2 cellular contexts compared by ENCODE assay signal in the genomic region with DNA sequence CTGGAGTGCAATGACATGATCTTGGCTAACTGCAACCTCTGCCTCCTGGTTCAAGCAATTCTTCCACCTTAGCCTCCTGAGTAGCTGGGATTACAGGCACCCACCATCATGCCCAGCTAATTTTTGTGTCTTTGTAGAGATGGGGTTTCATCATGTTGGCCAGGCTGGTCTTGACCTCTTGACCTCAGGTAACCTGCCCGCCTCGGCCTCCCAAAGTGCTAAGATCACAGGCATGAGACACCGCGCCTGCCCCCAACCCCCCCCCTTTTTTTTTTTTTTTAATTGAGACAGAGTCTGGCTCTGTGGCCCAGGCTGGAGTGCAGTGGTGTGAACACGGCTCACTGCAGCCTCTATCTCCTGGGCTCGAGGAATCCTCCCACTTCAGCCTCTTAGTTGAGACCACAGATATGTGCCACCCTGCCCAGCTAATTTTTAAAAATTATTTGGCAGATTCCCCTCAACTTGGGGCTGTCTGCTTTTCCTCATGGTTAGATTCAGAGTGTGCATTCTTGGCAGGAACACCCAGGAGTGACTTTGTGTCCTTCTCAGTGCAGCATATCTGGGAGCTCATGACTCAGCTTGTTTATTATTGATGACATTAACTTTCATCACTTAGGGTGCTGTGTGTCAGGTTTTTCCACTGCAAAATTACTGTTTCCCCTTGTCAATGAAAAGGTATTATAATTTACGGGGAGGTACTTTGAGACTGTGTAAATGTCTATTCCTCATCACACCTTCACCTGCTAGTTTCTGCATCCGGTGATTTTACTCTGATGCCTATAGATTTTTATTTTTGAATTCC.
A peak's percentile ranks its signal among the peaks of the same experiment; 100 is the strongest.
TF ChIP-seq lines count a peak whose summit lies in the region.

No MANE protein-coding gene starts in this region.

TF ChIP-seq in K562, 482 proteins besides CTCF, POLR2A, EP300 and RAD21 (continued from another document and continues in another):
- no peak for TF ChIP-seq AFF1 (IDR thresholded peaks at IDR 0.05; ENCODE audit: low read depth in 1 of 2, partially characterized antibody in 2 of 2)
- TF ChIP-seq JUND (IDR thresholded peaks at IDR 0.05; ENCODE audit: borderline replicate concordance, low read depth, low read length): peak; percentile 87
- peak; percentile 78; the same call in 1 of the 3 replicates for TF ChIP-seq JUND (tag; IDR thresholded peaks at IDR 0.05; ENCODE audit: borderline replicate concordance, low read depth, low read length)
- TF ChIP-seq, protein P1, sequence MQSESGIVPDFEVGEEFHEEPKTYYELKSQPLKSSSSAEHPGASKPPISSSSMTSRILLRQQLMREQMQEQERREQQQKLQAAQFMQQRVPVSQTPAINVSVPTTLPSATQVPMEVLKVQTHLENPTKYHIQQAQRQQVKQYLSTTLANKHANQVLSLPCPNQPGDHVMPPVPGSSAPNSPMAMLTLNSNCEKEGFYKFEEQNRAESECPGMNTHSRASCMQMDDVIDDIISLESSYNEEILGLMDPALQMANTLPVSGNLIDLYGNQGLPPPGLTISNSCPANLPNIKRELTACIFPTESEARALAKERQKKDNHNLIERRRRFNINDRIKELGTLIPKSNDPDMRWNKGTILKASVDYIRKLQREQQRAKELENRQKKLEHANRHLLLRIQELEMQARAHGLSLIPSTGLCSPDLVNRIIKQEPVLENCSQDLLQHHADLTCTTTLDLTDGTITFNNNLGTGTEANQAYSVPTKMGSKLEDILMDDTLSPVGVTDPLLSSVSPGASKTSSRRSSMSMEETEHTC (IDR thresholded peaks at IDR 0.05): no peak
- TF ChIP-seq CTCFL (IDR thresholded peaks at IDR 0.05; ENCODE audit: borderline replicate concordance, insufficient read depth, low read depth, low read length, poor library complexity, severe bottlenecking): no peak
- TF ChIP-seq HNRNPK (IDR thresholded peaks at IDR 0.05; ENCODE audit: low read depth, low read length, poor library complexity, severe bottlenecking): no peak
- TF ChIP-seq, protein P2, sequence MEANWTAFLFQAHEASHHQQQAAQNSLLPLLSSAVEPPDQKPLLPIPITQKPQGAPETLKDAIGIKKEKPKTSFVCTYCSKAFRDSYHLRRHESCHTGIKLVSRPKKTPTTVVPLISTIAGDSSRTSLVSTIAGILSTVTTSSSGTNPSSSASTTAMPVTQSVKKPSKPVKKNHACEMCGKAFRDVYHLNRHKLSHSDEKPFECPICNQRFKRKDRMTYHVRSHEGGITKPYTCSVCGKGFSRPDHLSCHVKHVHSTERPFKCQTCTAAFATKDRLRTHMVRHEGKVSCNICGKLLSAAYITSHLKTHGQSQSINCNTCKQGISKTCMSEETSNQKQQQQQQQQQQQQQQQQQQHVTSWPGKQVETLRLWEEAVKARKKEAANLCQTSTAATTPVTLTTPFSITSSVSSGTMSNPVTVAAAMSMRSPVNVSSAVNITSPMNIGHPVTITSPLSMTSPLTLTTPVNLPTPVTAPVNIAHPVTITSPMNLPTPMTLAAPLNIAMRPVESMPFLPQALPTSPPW (CRISPR knock-in tag; IDR thresholded peaks at IDR 0.05): 0 out of 2 replicates have a peak, but pooled peaks have one; percentile 27
- TF ChIP-seq MEIS2 (IDR thresholded peaks at IDR 0.05; ENCODE audit: partially characterized antibody): peak; percentile 98
- TF ChIP-seq TEAD4 (IDR thresholded peaks at IDR 0.05; ENCODE audit: low read length): 0 out of 2 replicates have a peak, but pooled peaks have one; percentile 15
- TF ChIP-seq TEAD4 (CRISPR knock-in tag; IDR thresholded peaks at IDR 0.05; ENCODE audit: borderline replicate concordance): no peak
- TF ChIP-seq JUNB (CRISPR knock-in tag; conservative IDR thresholded peaks at IDR 0.05): no peak
- TF ChIP-seq SMARCA4 (IDR thresholded peaks at IDR 0.05): peak; percentile 79
- TF ChIP-seq L3MBTL2 (IDR thresholded peaks at IDR 0.05): peak; percentile 58; the same call in 1 of the 2 replicates
- TF ChIP-seq EP400 (IDR thresholded peaks at IDR 0.05): peak; percentile 36; the same call in 1 of the 2 replicates

TF ChIP-seq in HepG2, 621 proteins besides CTCF, POLR2A, EP300 and RAD21 (continued from another document and continues in another):
- TF ChIP-seq ZHX2 (IDR thresholded peaks at IDR 0.05; ENCODE audit: low read depth): no peak
- no peak for TF ChIP-seq ZHX2 (CRISPR knock-in tag; IDR thresholded peaks at IDR 0.05; ENCODE audit: borderline replicate concordance)
- peak; percentile 84 for TF ChIP-seq ZNF362 (CRISPR knock-in tag; IDR thresholded peaks at IDR 0.05; ENCODE audit: borderline replicate concordance)
- TF ChIP-seq ONECUT2 (CRISPR knock-in tag; IDR thresholded peaks at IDR 0.05): no peak
- TF ChIP-seq NR2F1 (CRISPR knock-in tag; IDR thresholded peaks at IDR 0.05): peak in 1 of 2 experiments; percentile 36; a peak in 1 of 4 replicates
- no peak for TF ChIP-seq SNAPC4 (CRISPR knock-in tag; IDR thresholded peaks at IDR 0.05)
- TF ChIP-seq, protein P3, sequence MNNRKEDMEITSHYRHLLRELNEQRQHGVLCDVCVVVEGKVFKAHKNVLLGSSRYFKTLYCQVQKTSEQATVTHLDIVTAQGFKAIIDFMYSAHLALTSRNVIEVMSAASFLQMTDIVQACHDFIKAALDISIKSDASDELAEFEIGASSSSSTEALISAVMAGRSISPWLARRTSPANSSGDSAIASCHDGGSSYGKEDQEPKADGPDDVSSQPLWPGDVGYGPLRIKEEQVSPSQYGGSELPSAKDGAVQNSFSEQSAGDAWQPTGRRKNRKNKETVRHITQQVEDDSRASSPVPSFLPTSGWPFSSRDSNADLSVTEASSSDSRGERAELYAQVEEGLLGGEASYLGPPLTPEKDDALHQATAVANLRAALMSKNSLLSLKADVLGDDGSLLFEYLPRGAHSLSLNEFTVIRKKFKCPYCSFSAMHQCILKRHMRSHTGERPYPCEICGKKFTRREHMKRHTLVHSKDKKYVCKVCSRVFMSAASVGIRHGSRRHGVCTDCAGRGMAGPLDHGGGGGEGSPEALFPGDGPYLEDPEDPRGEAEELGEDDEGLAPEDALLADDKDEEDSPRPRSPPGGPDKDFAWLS (CRISPR knock-in tag; IDR thresholded peaks at IDR 0.05; ENCODE audit: borderline replicate concordance): no peak
- no peak for TF ChIP-seq ZNF432 (CRISPR knock-in tag; IDR thresholded peaks at IDR 0.05; ENCODE audit: borderline replicate concordance)
- TF ChIP-seq KDM5A (IDR thresholded peaks at IDR 0.05; ENCODE audit: borderline replicate concordance, low read length): no peak
- TF ChIP-seq IRX3 (CRISPR knock-in tag; IDR thresholded peaks at IDR 0.05; ENCODE audit: borderline replicate concordance, low read depth): no peak
- no peak for TF ChIP-seq EZH2 (conservative IDR thresholded peaks at IDR 0.05; ENCODE audit: low read depth, low read length)
- TF ChIP-seq MAFF (IDR thresholded peaks at IDR 0.05; ENCODE audit: low read depth, low read length): peak; percentile 89
- TF ChIP-seq NFE2 (CRISPR knock-in tag; IDR thresholded peaks at IDR 0.05): peak; percentile 57; the same call in 1 of the 2 replicates
- no peak for TF ChIP-seq ZNF10 (CRISPR knock-in tag; IDR thresholded peaks at IDR 0.05; ENCODE audit: borderline replicate concordance, low read depth)
- no peak for TF ChIP-seq ATM (IDR thresholded peaks at IDR 0.05; ENCODE audit: borderline replicate concordance)
- no peak; the same call in none of the 2 replicates for TF ChIP-seq ZNF121 (CRISPR knock-in tag; IDR thresholded peaks at IDR 0.05)
- no peak for TF ChIP-seq U2AF1 (optimal IDR thresholded peaks at IDR 0.05; ENCODE audit: low read depth, low read length)
- no peak for TF ChIP-seq ZFP82 (CRISPR knock-in tag; IDR thresholded peaks at IDR 0.05; ENCODE audit: borderline replicate concordance)
- no peak for TF ChIP-seq RNF2 (conservative IDR thresholded peaks at IDR 0.05; ENCODE audit: low read depth)
- no peak for TF ChIP-seq ZNF256 (CRISPR knock-in tag; conservative IDR thresholded peaks at IDR 0.05)
- no peak for TF ChIP-seq TCF7L2 (IDR thresholded peaks at IDR 0.05; ENCODE audit: low read depth, low read length)
- TF ChIP-seq ZNF616 (CRISPR knock-in tag; IDR thresholded peaks at IDR 0.05; ENCODE audit: low read depth): no peak
- no peak for TF ChIP-seq ZSCAN29 (CRISPR knock-in tag; conservative IDR thresholded peaks at IDR 0.05)
- no peak for TF ChIP-seq SOX6 (IDR thresholded peaks at IDR 0.05)
- TF ChIP-seq SOX6 (CRISPR knock-in tag; IDR thresholded peaks at IDR 0.05): 0 out of 2 replicates have a peak, but pooled peaks have one; percentile 29
- TF ChIP-seq ZNF556 (CRISPR knock-in tag; IDR thresholded peaks at IDR 0.05; ENCODE audit: borderline replicate concordance): no peak
- no peak for TF ChIP-seq ZNF207 (IDR thresholded peaks at IDR 0.05; ENCODE audit: borderline replicate concordance)
- TF ChIP-seq SP4 (CRISPR knock-in tag; IDR thresholded peaks at IDR 0.05): no peak
- no peak for TF ChIP-seq ZNF367 (CRISPR knock-in tag; IDR thresholded peaks at IDR 0.05; ENCODE audit: borderline replicate concordance)
- TF ChIP-seq ZNF891 (CRISPR knock-in tag; IDR thresholded peaks at IDR 0.05): no peak
- no peak for TF ChIP-seq RFX1 (IDR thresholded peaks at IDR 0.05)
- no peak for TF ChIP-seq PAF1 (CRISPR knock-in tag; IDR thresholded peaks at IDR 0.05)
- no peak for TF ChIP-seq SMAD1 (CRISPR knock-in tag; IDR thresholded peaks at IDR 0.05; ENCODE audit: borderline replicate concordance, low read depth)
- TF ChIP-seq ZFP36L1 (CRISPR knock-in tag; IDR thresholded peaks at IDR 0.05): no peak
- no peak for TF ChIP-seq ZFP41 (CRISPR knock-in tag; IDR thresholded peaks at IDR 0.05; ENCODE audit: borderline replicate concordance)
- TF ChIP-seq ZNF33B (CRISPR knock-in tag; IDR thresholded peaks at IDR 0.05): no peak
